Comparison of ENCODE assay signal across 11 cellular contexts in the genomic region with DNA sequence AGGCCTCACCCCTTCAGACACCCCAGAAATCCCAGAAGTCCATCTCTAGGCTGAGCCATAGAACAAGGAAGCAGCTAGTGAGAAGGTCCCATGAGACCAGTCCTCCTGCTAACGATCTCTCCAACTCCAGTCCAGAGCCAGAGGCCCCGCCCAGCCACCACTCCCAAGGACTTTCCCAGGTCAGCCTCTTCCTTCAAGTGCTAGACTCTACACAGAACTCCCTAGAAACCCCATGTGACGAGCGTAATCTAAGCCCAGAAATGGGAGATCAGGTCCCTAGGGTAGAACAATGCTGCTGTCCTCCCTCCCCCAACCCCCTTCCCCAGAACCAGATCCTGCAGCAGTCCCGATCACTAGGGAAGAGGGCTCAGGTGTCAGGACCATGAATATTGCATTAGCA. TPM values are rescaled to one million over a fixed set of nuclear protein-coding genes. Genes with fewer than 3 reads are reported as not detected.
DNase-seq lines count a peak whose midpoint lies in the region; ATAC-seq and TF ChIP-seq lines count a peak whose summit lies in the region.
"Had no signal": no experiment of that assay in that cellular context is flagged by ENCODE, and none has a peak within 500 bp of the region (broad histone marks: within the 10 kb centered on the region; RNA-seq: fewer than 3 reads in every experiment).

No MANE protein-coding gene starts in this region.

- ATAC-seq in left lung (peak; percentile 93), upper lobe of right lung (peak; percentile 80), GM21717 (IDR thresholded peaks at IDR 0.05; ENCODE audit: unreplicated experiment) (no peak)
- ATAC-seq in activated T-cell treated with anti-CD3 and anti-CD28 coated beads, Interleukin-2, amount 50 U/mL, for 72 hours (replicated peaks in 1 of 2) = no peak
- no peak for ATAC-seq in activated naive CD4-positive, alpha-beta T cell treated with anti-CD3 and anti-CD28 coated beads, Interleukin-2, amount 50 U/mL, for 72 hours

- H3K9me3 ChIP-seq in left lung = no peaks in the 10 kb centered on the region
- H3K9me3 ChIP-seq in upper lobe of right lung = no peaks in the 10 kb centered on the region
- H3K9me3 ChIP-seq: HAP-1 had no signal

- H3K4me1 Mint-ChIP-seq in activated CD4-positive, alpha-beta T cell treated with anti-CD3 and anti-CD28 coated beads, Interleukin-2, amount 10 ng/mL, durations not matched to agents 7 days and 5 days = peaks cover 7% of the 10 kb centered on the region
- H3K4me1 Mint-ChIP-seq in activated T-cell treated with anti-CD3 and anti-CD28 coated beads, Interleukin-2, amount 50 U/mL, for 72 hours (ENCODE audit: low read depth) = peaks cover 4% of the 10 kb centered on the region

- POLR2A ChIA-PET in activated CD4-positive, alpha-beta T cell treated with anti-CD3 and anti-CD28 coated beads, Interleukin-2, amount 10 ng/mL, durations not matched to agents 7 days and 5 days (lab: Charles Lee) = no interaction called here

- DNase-seq in activated CD4-positive, alpha-beta T cell treated with anti-CD3 and anti-CD28 coated beads, Interleukin-2, amount 10 ng/mL, durations not matched to agents 7 days and 5 days = no peak
- no peak for DNase-seq in activated CD4-positive, alpha-beta T cell treated with anti-CD3 and anti-CD28 coated beads for 48 hours
- DNase-seq in choroid plexus epithelial cell (ENCODE audit: low read depth) (peak; percentile 28), left lung (peak; percentile 71 to 86), upper lobe of right lung (peak; percentile 84)
- DNase-seq in activated T-cell treated with anti-CD3 and anti-CD28 coated beads, Interleukin-2, amount 50 U/mL, for 72 hours = no peak
- no peak for DNase-seq in activated naive CD4-positive, alpha-beta T cell treated with anti-CD3 and anti-CD28 coated beads, Interleukin-2, amount 50 U/mL, for 72 hours (ENCODE audit: low spot score in 2 of 2)
- DNase-seq: AML-193 had no signal

- H3K36me3 ChIP-seq in left lung (peaks cover 0 to 67% of the 10 kb centered on the region in 2 donors), upper lobe of right lung (peaks cover 58% of the 10 kb centered on the region)

- H3K9me3 Mint-ChIP-seq in activated CD4-positive, alpha-beta T cell treated with anti-CD3 and anti-CD28 coated beads, Interleukin-2, amount 10 ng/mL, durations not matched to agents 7 days and 5 days = no peaks in the 10 kb centered on the region
- no peaks in the 10 kb centered on the region for H3K9me3 Mint-ChIP-seq in activated T-cell treated with anti-CD3 and anti-CD28 coated beads, Interleukin-2, amount 50 U/mL, for 72 hours
- H3K9me3 Mint-ChIP-seq in activated naive CD4-positive, alpha-beta T cell treated with anti-CD3 and anti-CD28 coated beads, Interleukin-2, amount 50 U/mL, for 72 hours = no peaks in the 10 kb centered on the region
- H3K9me3 Mint-ChIP-seq: IgD-negative memory B cell had no signal

- CTCF ChIA-PET in activated CD4-positive, alpha-beta T cell treated with anti-CD3 and anti-CD28 coated beads, Interleukin-2, amount 10 ng/mL, durations not matched to agents 7 days and 5 days (lab: Charles Lee) = no interaction called here

- H3K36me3 Mint-ChIP-seq in activated CD4-positive, alpha-beta T cell treated with anti-CD3 and anti-CD28 coated beads, Interleukin-2, amount 10 ng/mL, durations not matched to agents 7 days and 5 days (ENCODE audit: low read depth) = peaks cover 28% of the 10 kb centered on the region
- H3K36me3 Mint-ChIP-seq in activated T-cell treated with anti-CD3 and anti-CD28 coated beads, Interleukin-2, amount 50 U/mL, for 72 hours (ENCODE audit: insufficient read depth in 2 of 2) = peaks cover 0 to 10% of the 10 kb centered on the region in 2 donors
- peaks cover 0 to 6% of the 10 kb centered on the region in 2 donors for H3K36me3 Mint-ChIP-seq in activated naive CD4-positive, alpha-beta T cell treated with anti-CD3 and anti-CD28 coated beads, Interleukin-2, amount 50 U/mL, for 72 hours

- intact Hi-C loops in left lung (cut with DNase I) = no loop called here
- intact Hi-C loops in upper lobe of right lung (cut with DNase I) = no loop called here

- H3K27ac Mint-ChIP-seq in activated CD4-positive, alpha-beta T cell treated with anti-CD3 and anti-CD28 coated beads, Interleukin-2, amount 10 ng/mL, durations not matched to agents 7 days and 5 days = peak overlapping the region; percentile 10
- H3K27ac Mint-ChIP-seq in activated T-cell treated with anti-CD3 and anti-CD28 coated beads, Interleukin-2, amount 50 U/mL, for 72 hours = no peak overlapping the region
- no peak overlapping the region for H3K27ac Mint-ChIP-seq in activated naive CD4-positive, alpha-beta T cell treated with anti-CD3 and anti-CD28 coated beads, Interleukin-2, amount 50 U/mL, for 72 hours
- H3K27ac Mint-ChIP-seq: IgD-negative memory B cell had no signal

- peaks cover 0 to 2% of the 10 kb centered on the region in 2 donors for H3K4me1 ChIP-seq in left lung
- no peaks in the 10 kb centered on the region for H3K4me1 ChIP-seq in upper lobe of right lung
- H3K4me1 ChIP-seq: HAP-1 had no signal

- H3K4me3 Mint-ChIP-seq in activated CD4-positive, alpha-beta T cell treated with anti-CD3 and anti-CD28 coated beads, Interleukin-2, amount 10 ng/mL, durations not matched to agents 7 days and 5 days = no peak overlapping the region
- no peak overlapping the region for H3K4me3 Mint-ChIP-seq in activated T-cell treated with anti-CD3 and anti-CD28 coated beads, Interleukin-2, amount 50 U/mL, for 72 hours

- TF ChIP-seq CTCF in choroid plexus epithelial cell (conservative IDR thresholded peaks at IDR 0.05; ENCODE audit: low read depth, low read length) (no peak), left lung (IDR thresholded peaks at IDR 0.05) (no peak), upper lobe of right lung (IDR thresholded peaks at IDR 0.05) (no peak)

- no peaks in the 10 kb centered on the region for H3K27me3 ChIP-seq in left lung
- no peaks in the 10 kb centered on the region for H3K27me3 ChIP-seq in upper lobe of right lung

- no peak overlapping the region for H3K27ac ChIP-seq in left lung
- no peak overlapping the region for H3K27ac ChIP-seq in upper lobe of right lung

- H3K4me3 ChIP-seq in choroid plexus epithelial cell (ENCODE audit: low read depth, low read length) (no peak overlapping the region), left lung (no peak overlapping the region), upper lobe of right lung (no peak overlapping the region)
- H3K4me3 ChIP-seq: HAP-1 had no signal

- no peaks in the 10 kb centered on the region for H3K27me3 Mint-ChIP-seq in activated CD4-positive, alpha-beta T cell treated with anti-CD3 and anti-CD28 coated beads, Interleukin-2, amount 10 ng/mL, durations not matched to agents 7 days and 5 days
- no peaks in the 10 kb centered on the region for H3K27me3 Mint-ChIP-seq in activated T-cell treated with anti-CD3 and anti-CD28 coated beads, Interleukin-2, amount 50 U/mL, for 72 hours (ENCODE audit: low read depth)
- H3K27me3 Mint-ChIP-seq: IgD-negative memory B cell had no signal

RNA-seq across cellular contexts. Expression of gene DCTN1, which starts 6.9 kb away (rescaled TPM):
- 100 to 1,000 TPM; 106 to 132 TPM for total RNA-seq in activated CD4-positive, alpha-beta T cell treated with anti-CD3 and anti-CD28 coated beads, Interleukin-2, amount 10 ng/mL, durations not matched to agents 7 days and 5 days
- total RNA-seq in left lung = 100 to 1,000 TPM; 121 to 132 TPM
- 140 TPM for total RNA-seq in upper lobe of right lung
- total RNA-seq in activated T-cell treated with anti-CD3 and anti-CD28 coated beads, Interleukin-2, amount 50 U/mL, for 72 hours = 10 to 100 TPM; 68.9 to 71.4 TPM
- 10 to 100 TPM; 45.6 to 97.1 TPM for total RNA-seq in activated naive CD4-positive, alpha-beta T cell treated with anti-CD3 and anti-CD28 coated beads, Interleukin-2, amount 50 U/mL, for 72 hours

RNA-seq across cellular contexts. Expression of gene SLC4A5, which starts 30.0 kb away (rescaled TPM):
- 1 to 10 TPM; 3.0 to 4.3 TPM for total RNA-seq in activated CD4-positive, alpha-beta T cell treated with anti-CD3 and anti-CD28 coated beads, Interleukin-2, amount 10 ng/mL, durations not matched to agents 7 days and 5 days
- total RNA-seq in left lung (1 to 10 TPM; 2.0 to 8.2 TPM), upper lobe of right lung (3.2 TPM)
- 1 to 10 TPM; 4.4 to 6.5 TPM for total RNA-seq in activated T-cell treated with anti-CD3 and anti-CD28 coated beads, Interleukin-2, amount 50 U/mL, for 72 hours
- total RNA-seq in activated naive CD4-positive, alpha-beta T cell treated with anti-CD3 and anti-CD28 coated beads, Interleukin-2, amount 50 U/mL, for 72 hours = 1 to 10 TPM in 1 of 2 donors, under 1 TPM in 1; 0.89 to 1.6 TPM

RNA-seq across cellular contexts. Expression of gene C2orf81, which starts 48.2 kb away (rescaled TPM):
- 1 to 10 TPM; 3.0 to 3.3 TPM for total RNA-seq in activated CD4-positive, alpha-beta T cell treated with anti-CD3 and anti-CD28 coated beads, Interleukin-2, amount 10 ng/mL, durations not matched to agents 7 days and 5 days
- total RNA-seq in left lung (1 to 10 TPM; 2.8 to 3.4 TPM), upper lobe of right lung (2.1 TPM)
- total RNA-seq in activated T-cell treated with anti-CD3 and anti-CD28 coated beads, Interleukin-2, amount 50 U/mL, for 72 hours = 1 to 10 TPM; 3.7 to 4.9 TPM
- 1 to 10 TPM; 2.1 to 6.4 TPM for total RNA-seq in activated naive CD4-positive, alpha-beta T cell treated with anti-CD3 and anti-CD28 coated beads, Interleukin-2, amount 50 U/mL, for 72 hours

RNA-seq across cellular contexts. Expression of gene WDR54, which starts 48.3 kb away (rescaled TPM):
- total RNA-seq in activated CD4-positive, alpha-beta T cell treated with anti-CD3 and anti-CD28 coated beads, Interleukin-2, amount 10 ng/mL, durations not matched to agents 7 days and 5 days = 10 to 100 TPM; 71.3 to 80.7 TPM
- 10 to 100 TPM in 1 of 2 donors, 1 to 10 TPM in 1; 9.2 to 17.7 TPM for total RNA-seq in left lung
- 8.4 TPM for total RNA-seq in upper lobe of right lung
- total RNA-seq in activated T-cell treated with anti-CD3 and anti-CD28 coated beads, Interleukin-2, amount 50 U/mL, for 72 hours = 10 to 100 TPM; 67.6 to 67.9 TPM
- total RNA-seq in activated naive CD4-positive, alpha-beta T cell treated with anti-CD3 and anti-CD28 coated beads, Interleukin-2, amount 50 U/mL, for 72 hours = 100 to 1,000 TPM in 1 of 2 donors, 10 to 100 TPM in 1; 14.3 to 173 TPM

Comparison
In these comparisons a context has a peak if more than half of its experiments do, and no peak if none do; other contexts are left out.
1. DNase-seq: peak in choroid plexus epithelial cell (single experiment), left lung (2 of 2) and upper lobe of right lung (single experiment); none in activated CD4-positive, alpha-beta T cell treated with anti-CD3 and anti-CD28 coated beads, Interleukin-2, amount 10 ng/mL, durations not matched to agents 7 days and 5 days (single experiment), activated CD4-positive, alpha-beta T cell treated with anti-CD3 and anti-CD28 coated beads for 48 hours (single experiment), activated T-cell treated with anti-CD3 and anti-CD28 coated beads, Interleukin-2, amount 50 U/mL, for 72 hours (0 of 2) and activated naive CD4-positive, alpha-beta T cell treated with anti-CD3 and anti-CD28 coated beads, Interleukin-2, amount 50 U/mL, for 72 hours (0 of 2).
2. ATAC-seq: peak in left lung (single experiment) and upper lobe of right lung (single experiment); none in GM21717 (single experiment), activated T-cell treated with anti-CD3 and anti-CD28 coated beads, Interleukin-2, amount 50 U/mL, for 72 hours (0 of 2) and activated naive CD4-positive, alpha-beta T cell treated with anti-CD3 and anti-CD28 coated beads, Interleukin-2, amount 50 U/mL, for 72 hours (0 of 2).